ENCODE assay signal across 9 cellular contexts in genomic region chr16:24045641-24046040, GRCh38.
DNase-seq lines count a peak whose midpoint lies in the region; ATAC-seq, FAIRE-seq and TF ChIP-seq lines count a peak whose summit lies in the region.
"Had no signal": no experiment of that assay in that cellular context is flagged by ENCODE, and none has a peak within 500 bp of the region (broad histone marks: within the 10 kb centered on the region; RNA-seq: fewer than 3 reads in every experiment).

No MANE protein-coding gene starts in this region.

- H3K4me1 Mint-ChIP-seq in astrocyte (ENCODE audit: low read depth, unreplicated experiment) = peaks cover 3% of the 10 kb centered on the region
- H3K4me1 Mint-ChIP-seq in CD4-positive, alpha-beta T cell (ENCODE audit: low read depth) = peaks cover 20% of the 10 kb centered on the region

- H3K4me1 ChIP-seq in astrocyte (ENCODE audit: insufficient read depth, low read length) = no peaks in the 10 kb centered on the region
- no peaks in the 10 kb centered on the region for H3K4me1 ChIP-seq in ascending aorta

- H3K9me3 ChIP-seq in astrocyte (ENCODE audit: insufficient read depth, low read depth, low read length) (no peaks in the 10 kb centered on the region), ascending aorta (no peaks in the 10 kb centered on the region)
- no peaks in the 10 kb centered on the region for H3K9me3 ChIP-seq in CD4-positive, alpha-beta T cell (ENCODE audit: control insufficient read depth, low read length)

- peaks cover 21% of the 10 kb centered on the region for H3K27me3 Mint-ChIP-seq in astrocyte (ENCODE audit: low read depth, unreplicated experiment)
- H3K27me3 Mint-ChIP-seq in CD4-positive, alpha-beta T cell = no peaks in the 10 kb centered on the region

- H3K27me3 ChIP-seq in astrocyte (ENCODE audit: insufficient read depth, low read length) (no peaks in the 10 kb centered on the region), ascending aorta (no peaks in the 10 kb centered on the region)
- no peaks in the 10 kb centered on the region for H3K27me3 ChIP-seq in CD4-positive, alpha-beta T cell (ENCODE audit: control insufficient read depth, insufficient read depth, low read length)

- H3K36me3 Mint-ChIP-seq in astrocyte (ENCODE audit: low read depth, unreplicated experiment) = no peaks in the 10 kb centered on the region
- peaks cover 71% of the 10 kb centered on the region for H3K36me3 Mint-ChIP-seq in CD4-positive, alpha-beta T cell (ENCODE audit: low read depth)

- no peak overlapping the region for H3K27ac Mint-ChIP-seq in astrocyte (ENCODE audit: unreplicated experiment)
- no peak overlapping the region for H3K27ac Mint-ChIP-seq in CD4-positive, alpha-beta T cell

- peak; percentile 5 for TF ChIP-seq CTCF in astrocyte (IDR thresholded peaks at IDR 0.05; ENCODE audit: insufficient read depth, low read depth, low read length)
- TF ChIP-seq CTCF in CD4-positive, alpha-beta T cell (IDR thresholded peaks at IDR 0.05) = no peak
- TF ChIP-seq CTCF in ascending aorta (IDR thresholded peaks at IDR 0.05) = no peak

- peak; percentile 32 for DNase-seq in Daoy (ENCODE audit: low read depth)
- DNase-seq in NAMALWA (ENCODE audit: low spot score) = peak; percentile 30
- DNase-seq in astrocyte (ENCODE audit: low read depth) = no peak
- peak; percentile 79 for DNase-seq in mesenteric fat pad (ENCODE audit: low spot score)
- DNase-seq in CD4-positive, alpha-beta T cell = no peak
- DNase-seq in stimulated activated naive CD8-positive, alpha-beta T cell treated with anti-CD3 and anti-CD28 coated beads, Interleukin-15, Interleukin-2, amounts not matched to agents 100 U/mL and 50 U/mL, for 24 hours = no peak
- DNase-seq in ascending aorta (ENCODE audit: low spot score in 2 of 2) = no peak
- DNase-seq: activated CD4-positive, alpha-beta T cell treated with anti-CD3 and anti-CD28 coated beads, Interleukin-2, amount 50 U/mL, for 4 hours had no signal

- H3K4me2 ChIP-seq in astrocyte (ENCODE audit: low read length) = no peak overlapping the region

- no peak overlapping the region for H2AFZ ChIP-seq in astrocyte (ENCODE audit: low read depth, low read length)

- H3K4me3 Mint-ChIP-seq in astrocyte (ENCODE audit: unreplicated experiment) = no peak overlapping the region
- no peak overlapping the region for H3K4me3 Mint-ChIP-seq in CD4-positive, alpha-beta T cell

- H3K9ac ChIP-seq in astrocyte (ENCODE audit: low read length) = no peak overlapping the region

- intact Hi-C loops in CD4-positive, alpha-beta T cell (cut with DNase I, micrococcal nuclease) = no loop called here
- intact Hi-C loops in ascending aorta (cut with DNase I) = loop anchor here (10.0 kb wide), 1 partner anchor 459 kb away; no protein-coding TSS in a partner anchor

- no peak for ATAC-seq in HG02610 (IDR thresholded peaks at IDR 0.05; ENCODE audit: unreplicated experiment)
- no peak for ATAC-seq in CD4-positive, alpha-beta T cell (ENCODE audit: poor library complexity)
- ATAC-seq in stimulated activated naive CD8-positive, alpha-beta T cell treated with anti-CD3 and anti-CD28 coated beads, Interleukin-15, Interleukin-2, amounts not matched to agents 100 U/mL and 50 U/mL, for 24 hours = no peak

- no peak for FAIRE-seq in astrocyte (lab: Jason Lieb, UNC)

- POLR2A ChIA-PET in CD4-positive, alpha-beta T cell (lab: Charles Lee) = no interaction called here

- no peaks in the 10 kb centered on the region for H3K79me2 ChIP-seq in astrocyte (ENCODE audit: insufficient read depth, low read length)

- H3K9me3 Mint-ChIP-seq in astrocyte (ENCODE audit: unreplicated experiment) = peaks cover 2% of the 10 kb centered on the region
- H3K9me3 Mint-ChIP-seq in CD4-positive, alpha-beta T cell = no peaks in the 10 kb centered on the region

- no peaks in the 10 kb centered on the region for H4K20me1 ChIP-seq in astrocyte (ENCODE audit: insufficient read depth, low read length)

- CTCF ChIA-PET in CD4-positive, alpha-beta T cell (lab: Charles Lee) = interaction anchor here (1.4 kb wide), 1 partner anchor 25 kb away, joined by 5 read pairs; no protein-coding TSS in a partner anchor

- H3K36me3 ChIP-seq in astrocyte (ENCODE audit: insufficient read depth, low read length) (no peaks in the 10 kb centered on the region), ascending aorta (no peaks in the 10 kb centered on the region)

- H3K27ac ChIP-seq in astrocyte (ENCODE audit: low read depth, low read length) (no peak overlapping the region), ascending aorta (no peak overlapping the region)
- H3K27ac ChIP-seq in CD4-positive, alpha-beta T cell (ENCODE audit: low read depth, low read length) = no peak overlapping the region

- H3K4me3 ChIP-seq in astrocyte (ENCODE audit: insufficient read depth, low read depth, low read length) (no peak overlapping the region), ascending aorta (no peak overlapping the region)

Comparison
In these comparisons a context has a peak if more than half of its experiments do, and no peak if none do; other contexts are left out.
1. DNase-seq: peak in Daoy (single experiment), NAMALWA (single experiment) and mesenteric fat pad (single experiment); none in astrocyte (single experiment), CD4-positive, alpha-beta T cell (0 of 10), stimulated activated naive CD8-positive, alpha-beta T cell treated with anti-CD3 and anti-CD28 coated beads, Interleukin-15, Interleukin-2, amounts not matched to agents 100 U/mL and 50 U/mL, for 24 hours (single experiment) and ascending aorta (0 of 2).